ENCODE assay signal across 16 cellular contexts in the genomic region with DNA sequence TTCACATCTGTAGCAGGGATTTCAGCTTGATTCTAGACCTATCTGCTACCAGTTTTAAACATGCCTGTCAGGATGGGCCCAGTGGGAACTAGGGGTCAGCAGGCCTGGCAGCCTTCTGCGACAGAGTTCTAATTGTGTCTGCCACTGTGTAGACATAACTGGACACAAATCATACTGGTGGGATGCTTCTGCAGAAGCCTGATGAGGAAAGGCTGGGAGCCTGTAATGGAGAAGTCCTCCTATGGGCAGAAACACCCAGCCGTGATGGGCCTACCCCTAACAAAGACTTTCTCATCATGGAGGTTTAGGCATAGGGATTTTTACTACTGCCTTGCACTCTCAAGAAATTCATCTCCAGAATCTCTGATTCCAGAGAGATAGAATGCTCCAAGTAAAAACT.
DNase-seq lines count a peak whose midpoint lies in the region; ATAC-seq and TF ChIP-seq lines count a peak whose summit lies in the region.
"Had no signal": no experiment of that assay in that cellular context is flagged by ENCODE, and none has a peak within 500 bp of the region (broad histone marks: within the 10 kb centered on the region; RNA-seq: fewer than 3 reads in every experiment).

No MANE protein-coding gene starts in this region.

- H3K27me3 ChIP-seq in parathyroid adenoma (ENCODE audit: control insufficient read depth, insufficient read depth, low read length) (no peaks in the 10 kb centered on the region), endodermal cell (ENCODE audit: control insufficient read depth, insufficient read depth, low read length, poor library complexity, severe bottlenecking) (no peaks in the 10 kb centered on the region)
- H3K27me3 ChIP-seq: cardiac muscle cell, thyroid gland had no signal

- H3K27ac ChIP-seq in parathyroid adenoma (no peak overlapping the region), endodermal cell (ENCODE audit: low read depth, low read length) (no peak overlapping the region)
- H3K27ac ChIP-seq: cardiac muscle cell, coronary artery, thyroid gland had no signal

- H3K36me3 ChIP-seq in parathyroid adenoma (ENCODE audit: control insufficient read depth, insufficient read depth, low read length), result no peaks in the 10 kb centered on the region
- H3K36me3 ChIP-seq in endodermal cell (ENCODE audit: control insufficient read depth, insufficient read depth, low read length), result no peaks in the 10 kb centered on the region
- H3K36me3 ChIP-seq: cardiac muscle cell, thyroid gland had no signal

- no peak overlapping the region for H3K4me2 ChIP-seq in parathyroid adenoma (ENCODE audit: low read length)

- H3K4me3 ChIP-seq in parathyroid adenoma (ENCODE audit: low read depth, low read length) (no peak overlapping the region), endodermal cell (ENCODE audit: low read length) (no peak overlapping the region)
- H3K4me3 ChIP-seq: cardiac muscle cell, mucosa of descending colon, thyroid gland had no signal

- no peaks in the 10 kb centered on the region for H3K9me3 Mint-ChIP-seq in activated T-helper 17 cell treated with anti-CD3 and anti-CD28 coated beads, Interleukin-2, amount 50 U/mL, for 72 hours
- H3K9me3 Mint-ChIP-seq in endodermal cell, result no peaks in the 10 kb centered on the region
- H3K9me3 Mint-ChIP-seq: activated T-helper 1 cell treated with anti-CD3 and anti-CD28 coated beads, Interleukin-12 subunit alpha, Interleukin-12 subunit beta, Interleukin-2, Interleukin-4 antibody, amounts not matched to agents 30 ng/mL and 10 ng/mL and 1 ng/mL, durations not matched to agents 14 hours and 24 hours and 36 hours; nephron; stimulated activated naive CD8-positive, alpha-beta T cell treated with anti-CD3 and anti-CD28 coated beads, Interleukin-15, Interleukin-2, amounts not matched to agents 100 ng/mL and 50 ng/mL, for 24 hours had no signal

- H3K4me3 Mint-ChIP-seq in activated T-helper 17 cell treated with anti-CD3 and anti-CD28 coated beads, Interleukin-2, amount 50 U/mL, for 72 hours, result peak overlapping the region; percentile 46
- H3K4me3 Mint-ChIP-seq in endodermal cell, result no peak overlapping the region
- H3K4me3 Mint-ChIP-seq: activated T-helper 1 cell treated with anti-CD3 and anti-CD28 coated beads, Interleukin-12 subunit alpha, Interleukin-12 subunit beta, Interleukin-2, Interleukin-4 antibody, amounts not matched to agents 30 ng/mL and 10 ng/mL and 1 ng/mL, durations not matched to agents 14 hours and 24 hours and 36 hours; CD4-positive, CD25-positive, alpha-beta regulatory T cell; nephron; stimulated activated naive CD8-positive, alpha-beta T cell treated with anti-CD3 and anti-CD28 coated beads, Interleukin-15, Interleukin-2, amounts not matched to agents 100 ng/mL and 50 ng/mL, for 24 hours had no signal

- ATAC-seq in GM21526 (IDR thresholded peaks at IDR 0.05; ENCODE audit: low FRiP score, unreplicated experiment) (peak; percentile 12), HG03175 (IDR thresholded peaks at IDR 0.05; ENCODE audit: unreplicated experiment) (peak; percentile 6), GM21423 (IDR thresholded peaks at IDR 0.05; ENCODE audit: unreplicated experiment) (no peak)
- peak; percentile 13 for ATAC-seq in activated T-helper 17 cell treated with anti-CD3 and anti-CD28 coated beads, Interleukin-2, amount 50 U/mL, for 72 hours (replicated peaks)

- peaks cover 2% of the 10 kb centered on the region for H3K4me1 ChIP-seq in parathyroid adenoma
- peaks cover 4% of the 10 kb centered on the region for H3K4me1 ChIP-seq in endodermal cell (ENCODE audit: control insufficient read depth, insufficient read depth, low read length)
- H3K4me1 ChIP-seq: thyroid gland had no signal

- peaks cover 3% of the 10 kb centered on the region for H3K27me3 Mint-ChIP-seq in activated T-helper 17 cell treated with anti-CD3 and anti-CD28 coated beads, Interleukin-2, amount 50 U/mL, for 72 hours
- H3K27me3 Mint-ChIP-seq in endodermal cell (ENCODE audit: insufficient read depth), result peaks cover 5% of the 10 kb centered on the region
- H3K27me3 Mint-ChIP-seq: CD4-positive, CD25-positive, alpha-beta regulatory T cell; stimulated activated naive CD8-positive, alpha-beta T cell treated with anti-CD3 and anti-CD28 coated beads, Interleukin-15, Interleukin-2, amounts not matched to agents 100 ng/mL and 50 ng/mL, for 24 hours had no signal

- no peaks in the 10 kb centered on the region for H3K9me3 ChIP-seq in parathyroid adenoma (ENCODE audit: control insufficient read depth, low read length)
- peaks cover 10% of the 10 kb centered on the region for H3K9me3 ChIP-seq in endodermal cell (ENCODE audit: control insufficient read depth, low read length)
- H3K9me3 ChIP-seq: mucosa of descending colon, thyroid gland had no signal

- TF ChIP-seq CTCF in parathyroid adenoma (IDR thresholded peaks at IDR 0.05), result no peak
- TF ChIP-seq CTCF in endodermal cell (conservative IDR thresholded peaks at IDR 0.05), result no peak

- 86% methylated on average over 2 of the region's 2 CpGs; no CpG with 5 or more reads in 1 of the 2 experiments for whole genome bisulfite sequencing in endodermal cell (ENCODE audit: insufficient coverage in 1 of 2, insufficient read length in 1 of 2), 2 experiments

- H3K27ac Mint-ChIP-seq in activated T-helper 17 cell treated with anti-CD3 and anti-CD28 coated beads, Interleukin-2, amount 50 U/mL, for 72 hours, result peak overlapping the region; percentile 29
- H3K27ac Mint-ChIP-seq in endodermal cell, result no peak overlapping the region
- H3K27ac Mint-ChIP-seq: activated T-helper 1 cell treated with anti-CD3 and anti-CD28 coated beads, Interleukin-12 subunit alpha, Interleukin-12 subunit beta, Interleukin-2, Interleukin-4 antibody, amounts not matched to agents 30 ng/mL and 10 ng/mL and 1 ng/mL, durations not matched to agents 14 hours and 24 hours and 36 hours; CD4-positive, CD25-positive, alpha-beta regulatory T cell; nephron; stimulated activated naive CD8-positive, alpha-beta T cell treated with anti-CD3 and anti-CD28 coated beads, Interleukin-15, Interleukin-2, amounts not matched to agents 100 ng/mL and 50 ng/mL, for 24 hours had no signal

- H3K9ac ChIP-seq in parathyroid adenoma (no peak overlapping the region), endodermal cell (ENCODE audit: extremely low read depth, low read length, poor library complexity, severe bottlenecking) (no peak overlapping the region)

- H3K36me3 Mint-ChIP-seq in activated T-helper 17 cell treated with anti-CD3 and anti-CD28 coated beads, Interleukin-2, amount 50 U/mL, for 72 hours (ENCODE audit: low read depth), result no peaks in the 10 kb centered on the region
- H3K36me3 Mint-ChIP-seq in endodermal cell (ENCODE audit: low read depth), result no peaks in the 10 kb centered on the region
- H3K36me3 Mint-ChIP-seq: CD4-positive, CD25-positive, alpha-beta regulatory T cell had no signal

- H3K79me2 ChIP-seq in parathyroid adenoma, result no peaks in the 10 kb centered on the region

- peaks cover 5% of the 10 kb centered on the region for H3K4me1 Mint-ChIP-seq in activated T-helper 17 cell treated with anti-CD3 and anti-CD28 coated beads, Interleukin-2, amount 50 U/mL, for 72 hours
- H3K4me1 Mint-ChIP-seq in endodermal cell, result peaks cover 17% of the 10 kb centered on the region
- H3K4me1 Mint-ChIP-seq: CD4-positive, CD25-positive, alpha-beta regulatory T cell; nephron had no signal

- H2AFZ ChIP-seq in parathyroid adenoma, result peak overlapping the region; percentile 63

- no peak for DNase-seq in endodermal cell
- DNase-seq in epidermal melanocyte (ENCODE audit: insufficient read length, low spot score), result no peak
- DNase-seq: DMS 273 treated with DMSO at 0.1 percent for 48 hours had no signal
